ENCODE assay signal across 8 cellular contexts in the genomic region with DNA sequence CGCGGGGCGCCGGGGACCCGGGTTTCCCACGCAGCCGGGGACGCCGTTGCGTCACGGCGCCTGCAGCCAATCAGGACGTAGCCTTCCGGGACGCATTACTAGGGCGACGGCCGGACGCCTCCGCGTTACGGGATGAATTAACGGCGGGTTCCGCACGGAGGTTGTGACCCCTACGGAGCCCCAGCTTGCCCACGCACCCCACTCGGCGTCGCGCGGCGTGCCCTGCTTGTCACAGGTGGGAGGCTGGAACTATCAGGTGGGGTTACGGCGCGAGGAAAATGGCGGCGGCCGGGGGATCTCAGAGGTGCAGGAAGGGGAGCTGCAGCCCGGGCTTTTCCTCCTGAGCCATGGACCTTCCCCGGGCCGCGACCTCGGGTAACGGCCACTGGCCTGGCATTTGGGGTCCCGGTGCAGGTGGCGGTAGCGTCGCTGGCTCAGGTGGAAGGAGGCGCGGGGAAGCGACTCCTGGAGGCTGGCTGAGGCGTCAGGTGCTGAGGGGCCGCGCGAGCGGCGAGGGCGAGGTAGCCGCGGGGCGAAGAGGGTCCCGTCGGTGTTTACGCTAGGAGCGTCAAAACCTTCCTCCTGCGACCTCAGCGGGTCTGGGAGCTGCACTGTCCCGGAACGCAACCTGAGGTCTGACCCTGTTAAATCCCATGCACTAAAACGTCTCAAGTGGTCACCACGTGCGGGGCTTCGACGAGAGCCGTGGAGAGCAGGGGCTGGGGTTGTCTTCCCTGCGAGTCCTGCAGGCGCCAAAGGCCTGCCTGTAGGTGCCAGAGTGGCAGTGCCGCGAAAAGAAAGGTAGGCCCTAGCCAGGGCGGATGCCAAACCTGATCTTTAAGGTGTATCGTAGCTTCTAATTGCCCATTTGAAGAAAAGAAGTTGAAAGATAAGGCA. TPM values are rescaled to one million over a fixed set of nuclear protein-coding genes. Genes with fewer than 3 reads are reported as not detected.
A peak's percentile ranks its signal among the peaks of the same experiment; 100 is the strongest.
DNase-seq lines count a peak whose midpoint lies in the region; ATAC-seq and TF ChIP-seq lines count a peak whose summit lies in the region.

A gene (plus strand): TSS at position 98 of the 897 bp plus-strand sequence. CDS start 78,345 bp downstream, outside the sequence.

- peaks cover 22% of the 10 kb centered on the region for H3K79me2 ChIP-seq in fibroblast of lung (ENCODE audit: control insufficient read depth, insufficient read depth, low read length)

- H3K36me3 Mint-ChIP-seq in activated T-cell treated with anti-CD3 and anti-CD28 coated beads, Interleukin-2, amount 50 U/mL, for 72 hours (ENCODE audit: insufficient read depth in 2 of 2) = peaks cover 2 to 18% of the 10 kb centered on the region in 2 donors
- H3K36me3 Mint-ChIP-seq in natural killer cell treated with Interleukin-12 subunit alpha and Interleukin-12 subunit beta and Interleukin-15 and Interleukin-18, amount 100 ng/mL, for 72 hours = peaks cover 6% of the 10 kb centered on the region

- H3K27me3 ChIP-seq in Peyer's patch = no peaks in the 10 kb centered on the region
- H3K27me3 ChIP-seq in fibroblast of lung (ENCODE audit: control insufficient read depth, insufficient read depth, low read length) = no peaks in the 10 kb centered on the region

- H3K9me3 ChIP-seq in Peyer's patch = no peaks in the 10 kb centered on the region
- no peaks in the 10 kb centered on the region for H3K9me3 ChIP-seq in fibroblast of lung (ENCODE audit: control insufficient read depth, insufficient read depth, low read depth, low read length)

- peak within 1 kb of the TSS; percentile 92 for H3K27ac Mint-ChIP-seq in activated T-cell treated with anti-CD3 and anti-CD28 coated beads, Interleukin-2, amount 50 U/mL, for 72 hours
- H3K27ac Mint-ChIP-seq in natural killer cell treated with Interleukin-12 subunit alpha and Interleukin-12 subunit beta and Interleukin-15 and Interleukin-18, amount 100 ng/mL, for 72 hours = peak within 1 kb of the TSS; percentile 89 to 97

- H3K4me1 Mint-ChIP-seq in activated T-cell treated with anti-CD3 and anti-CD28 coated beads, Interleukin-2, amount 50 U/mL, for 72 hours (ENCODE audit: low read depth) = peaks cover 71% of the 10 kb centered on the region
- peaks cover 35 to 47% of the 10 kb centered on the region in 2 donors for H3K4me1 Mint-ChIP-seq in natural killer cell treated with Interleukin-12 subunit alpha and Interleukin-12 subunit beta and Interleukin-15 and Interleukin-18, amount 100 ng/mL, for 72 hours (ENCODE audit: low read depth in 2 of 2)

- H3K27ac ChIP-seq in Peyer's patch (peak within 1 kb of the TSS; percentile 75 to 82 (median 80)), fibroblast of lung (ENCODE audit: insufficient read depth, low read length) (peak within 1 kb of the TSS; percentile 96)

- H3K4me2 ChIP-seq in fibroblast of lung (ENCODE audit: extremely low read depth, insufficient read depth, low read length) = peak within 1 kb of the TSS; percentile 92

- H3K4me3 Mint-ChIP-seq in activated T-cell treated with anti-CD3 and anti-CD28 coated beads, Interleukin-2, amount 50 U/mL, for 72 hours = peak within 1 kb of the TSS; percentile 94 to 98
- H3K4me3 Mint-ChIP-seq in natural killer cell treated with Interleukin-12 subunit alpha and Interleukin-12 subunit beta and Interleukin-15 and Interleukin-18, amount 100 ng/mL, for 72 hours = peak within 1 kb of the TSS; percentile 95

- TF ChIP-seq POLR2A in Peyer's patch (IDR thresholded peaks at IDR 0.05) = peak in 1 of 2 donors; percentile 35

- H2AFZ ChIP-seq in fibroblast of lung (ENCODE audit: low read length) = peak within 1 kb of the TSS; percentile 62

- H3K9me3 Mint-ChIP-seq in activated T-cell treated with anti-CD3 and anti-CD28 coated beads, Interleukin-2, amount 50 U/mL, for 72 hours = no peaks in the 10 kb centered on the region
- H3K9me3 Mint-ChIP-seq in natural killer cell treated with Interleukin-12 subunit alpha and Interleukin-12 subunit beta and Interleukin-15 and Interleukin-18, amount 100 ng/mL, for 72 hours = no peaks in the 10 kb centered on the region

- DNase-seq in DMS153 (lab: John Stamatoyannopoulos, UW) = peak; percentile 61
- DNase-seq in HT-29 (ENCODE audit: low spot score) = peak; percentile 82
- peak; percentile 80 to 93 (median 90) for DNase-seq in Peyer's patch
- peak; percentile 90 to 91 for DNase-seq in activated T-cell treated with anti-CD3 and anti-CD28 coated beads, Interleukin-2, amount 50 U/mL, for 72 hours
- DNase-seq in fibroblast of lung (ENCODE audit: low read depth in 2 of 2) = peak; percentile 69 to 77
- DNase-seq in natural killer cell treated with Interleukin-12 subunit alpha and Interleukin-12 subunit beta and Interleukin-15 and Interleukin-18, amount 100 ng/mL, for 72 hours (ENCODE audit: low spot score) = peak; percentile 91
- peak; percentile 88 for DNase-seq in stimulated activated naive CD4-positive, alpha-beta T cell treated with Interleukin-2 at 50 U/mL for 16 hours (lab: John Stamatoyannopoulos, UW)

- peak within 1 kb of the TSS; percentile 90 for H3K9ac ChIP-seq in fibroblast of lung (ENCODE audit: insufficient read depth, low read length)

- TF ChIP-seq CTCF in Peyer's patch (IDR thresholded peaks at IDR 0.05) (peak in 1 of 6 experiments; percentile 3), fibroblast of lung (conservative IDR thresholded peaks at IDR 0.05 in 1 of 2, IDR thresholded peaks at IDR 0.05 in 1 of 2; ENCODE audit: low read depth in 1 of 2, low read length in 2 of 2) (no peak)

- H3K4me1 ChIP-seq in Peyer's patch (peaks cover 0 to 33% (median 0%) of the 10 kb centered on the region in 4 donors), fibroblast of lung (ENCODE audit: control insufficient read depth, extremely low read depth, insufficient read depth, low read length) (peaks cover 5% of the 10 kb centered on the region)

- H3K36me3 ChIP-seq in Peyer's patch (no peaks in the 10 kb centered on the region), fibroblast of lung (ENCODE audit: control insufficient read depth, insufficient read depth, low read length) (no peaks in the 10 kb centered on the region)

- ATAC-seq in GM21360 (IDR thresholded peaks at IDR 0.05; ENCODE audit: unreplicated experiment) = peak; percentile 98
- ATAC-seq in activated T-cell treated with anti-CD3 and anti-CD28 coated beads, Interleukin-2, amount 50 U/mL, for 72 hours (replicated peaks in 1 of 2) = peak; percentile 86 to 89
- peak; percentile 95 to 97 for ATAC-seq in natural killer cell treated with Interleukin-12 subunit alpha and Interleukin-12 subunit beta and Interleukin-15 and Interleukin-18, amount 100 ng/mL, for 72 hours

- no peaks in the 10 kb centered on the region for H4K20me1 ChIP-seq in fibroblast of lung (ENCODE audit: control insufficient read depth, extremely low read depth, insufficient read depth, low read length)

- H3K4me3 ChIP-seq in Peyer's patch (peak within 1 kb of the TSS; percentile 69 to 94 (median 84)), fibroblast of lung (replicated peaks in 1 of 4; ENCODE audit: control extremely low read depth in 1 of 4, insufficient read depth in 1 of 4, low read depth in 3 of 4, low read length in 4 of 4) (peak within 1 kb of the TSS; percentile 82 to 95 (median 93))

- no peaks in the 10 kb centered on the region for H3K27me3 Mint-ChIP-seq in activated T-cell treated with anti-CD3 and anti-CD28 coated beads, Interleukin-2, amount 50 U/mL, for 72 hours (ENCODE audit: low read depth)
- no peaks in the 10 kb centered on the region for H3K27me3 Mint-ChIP-seq in natural killer cell treated with Interleukin-12 subunit alpha and Interleukin-12 subunit beta and Interleukin-15 and Interleukin-18, amount 100 ng/mL, for 72 hours

RNA-seq across cellular contexts. Expression of the gene that starts here (rescaled TPM):
- 14.6 and 15.1 TPM in 2 replicates for total RNA-seq in HT-29 (2014; rRNA removed; shearing (Covaris generic))
- 10 to 100 TPM; 10.7 to 60.8 (median 24.9) TPM for total RNA-seq in Peyer's patch
- total RNA-seq in activated T-cell treated with anti-CD3 and anti-CD28 coated beads, Interleukin-2, amount 50 U/mL, for 72 hours = 10 to 100 TPM; 46.6 to 51.6 TPM
- total RNA-seq in fibroblast of lung = 17.7 and 43.3 TPM in 2 replicates
- polyA plus RNA-seq in fibroblast of lung = 37.1 and 45.9 TPM in 2 replicates
- 9.7 and 15.9 TPM in 2 replicates for polyA plus RNA-seq in fibroblast of lung (2012)
- 16.7 and 19.4 TPM in 2 replicates for polyA minus RNA-seq in fibroblast of lung (ENCODE audit: low replicate concordance)
- total RNA-seq in natural killer cell treated with Interleukin-12 subunit alpha and Interleukin-12 subunit beta and Interleukin-15 and Interleukin-18, amount 100 ng/mL, for 72 hours = 10 to 100 TPM; 25.5 to 33.1 TPM

Comparison
In these comparisons a context has a peak if more than half of its experiments do, and no peak if none do; other contexts are left out.
1. Peak in every context shown above with its lines: DNase-seq, ATAC-seq, H3K4me3 ChIP-seq and H3K27ac ChIP-seq.